ENCODE assay signal across 8 cellular contexts in genomic region chrX:41180194-41180902, GRCh38.
DNase-seq lines count a peak whose midpoint lies in the region; ATAC-seq and TF ChIP-seq lines count a peak whose summit lies in the region.

No MANE protein-coding gene starts in this region.

- no peak overlapping the region for H3K4me3 ChIP-seq in MM.1S (ENCODE audit: low read length)

- peak overlapping the region; percentile 82 for H3K27ac Mint-ChIP-seq in T-helper 1 cell treated with Interleukin-12 subunit alpha and Interleukin-12 subunit beta and Interleukin-4 antibody, amounts not matched to agents 30 μg/mL and 1 μg/mL, for 36 hours

- H3K4me2 ChIP-seq in MM.1S (ENCODE audit: low read depth, low read length) = peak overlapping the region; percentile 43; the same call in 1 of the 2 replicates

- H3K9me3 ChIP-seq in MM.1S (replicated peaks; ENCODE audit: insufficient read depth, low read length) = no peaks in the 10 kb centered on the region

- peak; percentile 63 for ATAC-seq in GM21529 (IDR thresholded peaks at IDR 0.05; ENCODE audit: unreplicated experiment)

- no peaks in the 10 kb centered on the region for H3K9me3 Mint-ChIP-seq in T-helper 1 cell treated with Interleukin-12 subunit alpha and Interleukin-12 subunit beta and Interleukin-4 antibody, amounts not matched to agents 30 μg/mL and 1 μg/mL, for 36 hours

- no peaks in the 10 kb centered on the region; the same call in 1 of the 2 replicates for H3K36me3 ChIP-seq in MM.1S (replicated peaks; ENCODE audit: insufficient read depth, low read length)

- DNase-seq in G401 (ENCODE audit: low spot score) (peak; percentile 67), MM.1S (peak; percentile 69), astrocyte of the hippocampus (ENCODE audit: low read depth, low spot score) (peak; percentile 77), inferior parietal cortex (ENCODE audit: extremely low spot score) (peak; percentile 50), posterior vena cava (ENCODE audit: low spot score) (no peak)
- DNase-seq in stimulated activated CD4-positive, alpha-beta T cell treated with anti-CD3 and anti-CD28 coated beads, Interleukin-2, amount 100 ng/mL, for 24 hours = peak; percentile 38 to 40

- peaks cover 34% of the 10 kb centered on the region for H3K4me1 Mint-ChIP-seq in T-helper 1 cell treated with Interleukin-12 subunit alpha and Interleukin-12 subunit beta and Interleukin-4 antibody, amounts not matched to agents 30 μg/mL and 1 μg/mL, for 36 hours (ENCODE audit: low read depth)

- H3K4me3 Mint-ChIP-seq in T-helper 1 cell treated with Interleukin-12 subunit alpha and Interleukin-12 subunit beta and Interleukin-4 antibody, amounts not matched to agents 30 μg/mL and 1 μg/mL, for 36 hours = peak overlapping the region; percentile 31

- peaks cover 21% of the 10 kb centered on the region for H3F3A ChIP-seq in MM.1S (ENCODE audit: insufficient read depth, low read length)

- peaks cover 21% of the 10 kb centered on the region for H3K36me3 Mint-ChIP-seq in T-helper 1 cell treated with Interleukin-12 subunit alpha and Interleukin-12 subunit beta and Interleukin-4 antibody, amounts not matched to agents 30 μg/mL and 1 μg/mL, for 36 hours (ENCODE audit: low read depth)

- no peaks in the 10 kb centered on the region for H4K20me1 ChIP-seq in MM.1S (ENCODE audit: insufficient read depth, low read length)

- intact Hi-C loops in posterior vena cava (cut with DNase I) = loop anchor here in 1 of 2 donors (5.0 kb wide), 1 partner anchor 72 kb away; no protein-coding TSS in a partner anchor

- H3K27ac ChIP-seq in MM.1S (ENCODE audit: low read length) = peak overlapping the region; percentile 42; the same call in 1 of the 2 replicates

- H3K9ac ChIP-seq in MM.1S (ENCODE audit: low read length) = no peak overlapping the region

- peak; percentile 71 for TF ChIP-seq CTCF in MM.1S (IDR thresholded peaks at IDR 0.05; ENCODE audit: low read length)

- no peak overlapping the region for H2AFZ ChIP-seq in MM.1S (ENCODE audit: low read length)

- H3K4me1 ChIP-seq in MM.1S (ENCODE audit: low read length) = peaks cover 30% of the 10 kb centered on the region

- H3K9me2 ChIP-seq in MM.1S (replicated peaks; ENCODE audit: insufficient read depth, low read length) = no peaks in the 10 kb centered on the region

- no peaks in the 10 kb centered on the region for H3K27me3 Mint-ChIP-seq in T-helper 1 cell treated with Interleukin-12 subunit alpha and Interleukin-12 subunit beta and Interleukin-4 antibody, amounts not matched to agents 30 μg/mL and 1 μg/mL, for 36 hours (ENCODE audit: low read depth)

- H3K27me3 ChIP-seq in MM.1S (replicated peaks; ENCODE audit: insufficient read depth, low read length) = no peaks in the 10 kb centered on the region

- peaks cover 10% of the 10 kb centered on the region for H3K79me2 ChIP-seq in MM.1S (ENCODE audit: low read length)

- in situ Hi-C loops in G401 (cut with HindIII; ENCODE audit: low sequenced_read_pairs) = no loop called here
